Comparison of ENCODE assay signal across 9 cellular contexts in the genomic region with DNA sequence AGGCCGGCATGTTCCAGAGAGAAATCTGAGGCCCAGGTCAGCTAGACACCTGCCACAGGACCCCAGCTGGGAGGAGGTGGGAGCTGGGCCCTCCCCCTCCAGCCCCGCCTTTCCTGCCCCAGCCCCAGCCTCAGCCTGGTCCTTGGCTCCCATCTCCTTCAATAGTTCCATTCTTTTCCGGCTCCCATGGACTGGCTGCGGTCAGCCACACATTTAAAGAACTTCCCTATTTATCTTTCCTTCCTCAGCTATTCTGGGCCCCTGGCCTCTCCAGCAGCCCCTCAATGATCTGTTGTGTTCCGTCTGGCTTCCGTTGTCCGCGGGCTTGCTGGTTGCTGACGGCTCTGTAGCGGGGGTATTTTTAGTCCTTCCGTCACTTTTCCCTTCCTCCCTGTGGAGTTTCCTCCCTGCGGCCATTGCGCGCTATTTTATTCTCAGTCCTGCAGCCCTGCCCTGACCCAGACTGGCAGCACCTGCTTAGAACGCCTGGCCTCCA.
DNase-seq lines count a peak whose midpoint lies in the region; ATAC-seq and TF ChIP-seq lines count a peak whose summit lies in the region.
"Had no signal": no experiment of that assay in that cellular context is flagged by ENCODE, and none has a peak within 500 bp of the region (broad histone marks: within the 10 kb centered on the region; RNA-seq: fewer than 3 reads in every experiment).

No MANE protein-coding gene starts in this region.

- ATAC-seq in WTC11, result no peak
- ATAC-seq in omental fat pad (ENCODE audit: low FRiP score), result no peak

- H3K27ac Mint-ChIP-seq in WTC11, result no peak overlapping the region
- peak overlapping the region; percentile 78 for H3K27ac Mint-ChIP-seq in glutamatergic neuron (ENCODE audit: unreplicated experiment)

- TF ChIP-seq EP300 in ovary (IDR thresholded peaks at IDR 0.05), result no peak

- no peaks in the 10 kb centered on the region for H3K36me3 Mint-ChIP-seq in WTC11
- peaks cover 4% of the 10 kb centered on the region for H3K36me3 Mint-ChIP-seq in glutamatergic neuron (ENCODE audit: unreplicated experiment)

- no peak overlapping the region for H3K27ac ChIP-seq in ovary

- no peak overlapping the region for H3K4me3 ChIP-seq in ovary

- no peak overlapping the region for H3K4me3 Mint-ChIP-seq in WTC11
- H3K4me3 Mint-ChIP-seq in glutamatergic neuron (ENCODE audit: unreplicated experiment), result peak overlapping the region; percentile 70

- POLR2A ChIA-PET in WTC11 (lab: Charles Lee), result no interaction called here

- TF ChIP-seq CTCF in WTC11 (IDR thresholded peaks at IDR 0.05), result no peak
- TF ChIP-seq CTCF in glutamatergic neuron (IDR thresholded peaks at IDR 0.05; ENCODE audit: partially characterized antibody, unreplicated experiment), result no peak
- no peak for TF ChIP-seq CTCF in ovary (IDR thresholded peaks at IDR 0.05)
- no peak for TF ChIP-seq CTCF in omental fat pad (IDR thresholded peaks at IDR 0.05)

- DNase-seq in D341Med (ENCODE audit: low spot score) (peak; percentile 45), WTC11 (ENCODE audit: low spot score) (peak; percentile 9), glutamatergic neuron (no peak), ovary (peak in 4 of 5 donors; percentile 7 to 34 (median 24)), NCI-H187 treated with DMSO at 0.1 percent for 48 hours (lab: John Stamatoyannopoulos, UW) (no peak), germinal center (ENCODE audit: low spot score) (no peak), HuH-7 (ENCODE audit: low spot score) (no peak), omental fat pad (ENCODE audit: low spot score) (no peak)
- DNase-seq: NCI-H526 had no signal

- H3K9me3 Mint-ChIP-seq in WTC11, result no peaks in the 10 kb centered on the region
- H3K9me3 Mint-ChIP-seq in glutamatergic neuron (ENCODE audit: unreplicated experiment), result peaks cover 15% of the 10 kb centered on the region

- H3K27me3 Mint-ChIP-seq in WTC11 (ENCODE audit: low read depth) (no peaks in the 10 kb centered on the region), glutamatergic neuron (ENCODE audit: unreplicated experiment) (peaks cover 17% of the 10 kb centered on the region)

- H3K4me1 Mint-ChIP-seq in WTC11 (no peaks in the 10 kb centered on the region), glutamatergic neuron (ENCODE audit: low read depth, unreplicated experiment) (peaks cover 31% of the 10 kb centered on the region)

- TF ChIP-seq POLR2A in ovary (IDR thresholded peaks at IDR 0.05), result no peak

- no peaks in the 10 kb centered on the region for H3K36me3 ChIP-seq in ovary

- peaks cover 6% of the 10 kb centered on the region for H3K4me1 ChIP-seq in ovary (ENCODE audit: insufficient read depth)

- CTCF ChIA-PET in WTC11 (lab: Charles Lee), result interaction anchor here (0.8 kb wide), 1 partner anchor 41 kb away, joined by 3 read pairs; no protein-coding TSS in a partner anchor

- WGBS in ovary, 3 donors, result 80 to 87% (median 87%) methylated on average over 15 of the region's 15 CpGs

- H3K9me3 ChIP-seq in ovary, result no peaks in the 10 kb centered on the region

- H3K27me3 ChIP-seq in ovary, result no peaks in the 10 kb centered on the region

- intact Hi-C loops in ovary (cut with DNase I), result no loop called here

TF ChIP-seq in WTC11, 78 proteins besides CTCF, POLR2A, EP300 and RAD21:
- TF ChIP-seq ZBTB43 (CRISPR knock-in tag; IDR thresholded peaks at IDR 0.05) (no peak), ZNF425 (CRISPR knock-in tag; conservative IDR thresholded peaks at IDR 0.05) (no peak)

Comparison
In these comparisons a context has a peak if more than half of its experiments do, and no peak if none do; other contexts are left out.
1. DNase-seq: peak in D341Med (single experiment), WTC11 (single experiment) and ovary (4 of 5); none in glutamatergic neuron (single experiment), NCI-H187 treated with DMSO at 0.1 percent for 48 hours (single experiment), germinal center (single experiment), HuH-7 (single experiment) and omental fat pad (single experiment).